ENCODE assay signal across 21 cellular contexts in the genomic region with DNA sequence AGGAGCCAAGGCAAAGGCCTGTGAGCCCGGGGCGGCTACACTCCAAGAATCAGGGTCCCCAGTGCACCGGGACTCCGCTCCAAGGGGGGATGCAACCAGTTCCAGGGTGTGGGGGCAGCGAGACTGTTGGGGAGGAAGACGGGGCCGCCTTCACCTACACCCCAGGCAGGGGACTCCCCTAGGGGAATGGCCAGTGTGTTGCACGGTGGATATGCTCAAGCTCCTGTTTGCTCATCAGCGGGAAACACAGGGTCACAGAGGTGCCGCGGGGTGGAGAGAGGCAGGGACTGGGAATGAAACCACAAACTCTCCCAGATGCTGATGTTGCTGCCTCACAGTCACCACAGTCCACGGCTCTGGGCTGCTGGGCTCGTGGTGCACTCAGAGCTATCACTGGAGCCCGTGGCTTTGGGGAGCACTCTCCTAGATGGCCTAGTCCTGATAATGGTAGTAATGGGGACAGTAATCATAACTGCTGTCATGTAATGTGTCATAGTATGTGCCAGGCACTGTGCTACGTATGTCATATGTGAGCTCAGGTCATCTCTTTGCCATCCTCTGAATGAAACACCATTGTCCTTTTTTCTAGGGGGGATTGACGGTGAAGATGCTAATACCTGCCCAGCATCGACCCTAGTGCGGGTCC. TPM values are rescaled to one million over a fixed set of nuclear protein-coding genes. Genes with fewer than 3 reads are reported as not detected.
"Had no signal": no experiment of that assay in that cellular context is flagged by ENCODE, and none has a peak within 500 bp of the region (broad histone marks: within the 10 kb centered on the region; RNA-seq: fewer than 3 reads in every experiment).

No MANE protein-coding gene starts in this region.

RNA-seq across cellular contexts. Expression of gene NUTM2F, which starts 5.2 kb away (rescaled TPM):
- total RNA-seq: activated CD4-positive, alpha-beta memory T cell treated with anti-CD3 and anti-CD28 coated beads for 36 hours; activated CD4-positive, alpha-beta T cell treated with anti-CD3 and anti-CD28 coated beads for 36 hours; activated CD8-positive, alpha-beta memory T cell treated with anti-CD3 and anti-CD28 coated beads for 36 hours; activated CD8-positive, alpha-beta T cell treated with anti-CD3 and anti-CD28 coated beads for 36 hours; activated naive CD4-positive, alpha-beta T cell treated with anti-CD3 and anti-CD28 coated beads for 36 hours; activated naive CD4-positive, alpha-beta T cell treated with anti-CD3 and anti-CD28 coated beads, Interleukin-2, amount 50 U/mL, for 72 hours; activated naive CD8-positive, alpha-beta T cell treated with anti-CD3 and anti-CD28 coated beads for 36 hours; activated T-cell treated with anti-CD3 and anti-CD28 coated beads, Interleukin-2, amount 50 U/mL, for 4 hours; activated T-cell treated with anti-CD3 and anti-CD28 coated beads, Interleukin-2, amount 50 U/mL, for 72 hours; activated T-helper 1 cell treated with anti-CD3 and anti-CD28 coated beads, Interleukin-12 subunit alpha, Interleukin-12 subunit beta, Interleukin-2, Interleukin-4 antibody, amounts not matched to agents 30 ng/mL and 10 ng/mL and 1 ng/mL, durations not matched to agents 14 hours and 24 hours and 36 hours; activated T-helper 17 cell treated with anti-CD3 and anti-CD28 coated beads, Interleukin-2, amount 50 U/mL, for 72 hours; adrenal gland; aorta; astrocyte; body of pancreas; breast epithelium; T-cell; T-helper 1 cell treated with Interleukin-12 subunit alpha and Interleukin-12 subunit beta and Interleukin-4 antibody, amounts not matched to agents 30 ng/mL and 1 ng/mL, for 36 hours; T-helper 17 cell; T-helper 2 cell treated with Interferon-gamma antibody and Interleukin-4, amounts not matched to agents 100 ng/mL and 5 ng/mL, for 36 hours had no signal
- polyA plus RNA-seq: adrenal gland, aorta, cardiac muscle cell had no signal
